In genomic region chr20:43844778-43845614, GRCh38 we compare ENCODE assay signal across 8 cellular contexts.
DNase-seq lines count a peak whose midpoint lies in the region; ATAC-seq, FAIRE-seq and TF ChIP-seq lines count a peak whose summit lies in the region.

No MANE protein-coding gene starts in this region.

- intact Hi-C loops in GM12878 (cut with micrococcal nuclease; ENCODE audit: unreplicated experiment) (loop anchor here (5.0 kb wide), 1 partner anchor 72 kb away; no protein-coding TSS in a partner anchor), lower leg skin (cut with DNase I; ENCODE audit: low total_unique reads) (no loop called here)

- RAD21 ChIA-PET in GM12878 (lab: Charles Lee; ENCODE audit: unreplicated experiment): interaction anchor here (1.0 to 7.6 kb wide), 2 partner anchors 95 to 110 kb away, joined by 3 to 98 read pairs; no protein-coding TSS in a partner anchor

- H3K9me3 ChIP-seq in GM12878 (replicated peaks; ENCODE audit: control insufficient read depth, insufficient read depth, low read length): no peaks in the 10 kb centered on the region

- TF ChIP-seq RAD21 in GM12878 (IDR thresholded peaks at IDR 0.05; ENCODE audit: insufficient read depth, low read depth, low read length): 0 out of 2 replicates have a peak, but pooled peaks have one; percentile 9

- H4K20me1 ChIP-seq in GM12878 (ENCODE audit: control insufficient read depth, insufficient read depth): no peaks in the 10 kb centered on the region

- H3K27me3 ChIP-seq in GM12878 (replicated peaks in 1 of 2; ENCODE audit: control insufficient read depth in 2 of 2, insufficient read depth in 2 of 2, low read length in 1 of 2): no peaks in the 10 kb centered on the region

- no peak overlapping the region for H2AFZ ChIP-seq in GM12878 (ENCODE audit: control insufficient read depth, low read depth, low read length)

- TF ChIP-seq CTCF in GM12878 (IDR thresholded peaks at IDR 0.05 in 2 of 3, conservative IDR thresholded peaks at IDR 0.05 in 1 of 3; ENCODE audit: control insufficient read depth in 2 of 3, extremely low read depth in 1 of 3, insufficient read depth in 1 of 3, low read depth in 3 of 3, low read length in 3 of 3) (0 out of 6 replicates have a peak, but pooled peaks of 1 of the 3 experiments have one; percentile 1), lower leg skin (IDR thresholded peaks at IDR 0.05) (no peak)

- H3K79me2 ChIP-seq in GM12878 (ENCODE audit: control insufficient read depth, insufficient read depth, low read length): no peaks in the 10 kb centered on the region

- TF ChIP-seq EP300 in GM12878 (IDR thresholded peaks at IDR 0.05; ENCODE audit: borderline replicate concordance in 1 of 2, control insufficient read depth in 1 of 2, low read depth in 2 of 2, low read length in 2 of 2): no peak

- peak; percentile 9; the same call in 2 of the 3 replicates for ATAC-seq in GM12878
- no peak for ATAC-seq in GM18519 (IDR thresholded peaks at IDR 0.05; ENCODE audit: low FRiP score, unreplicated experiment)
- no peak for ATAC-seq in HG02938 (IDR thresholded peaks at IDR 0.05; ENCODE audit: unreplicated experiment)

- no peak for TF ChIP-seq POLR2A in GM12878 (IDR thresholded peaks at IDR 0.05; ENCODE audit: low read depth, low read length)
- TF ChIP-seq POLR2A in lower leg skin (IDR thresholded peaks at IDR 0.05): no peak

- no TSS peak for BruUV-seq in GM12878 (replicated peaks; lab: Mats Ljungman, UMichigan)

- H3K9ac ChIP-seq in GM12878 (ENCODE audit: control insufficient read depth, insufficient read depth, low read length): no peak overlapping the region

- CTCF ChIA-PET in GM12878 (lab: Yijun Ruan, JAX): interaction anchor here (0.6 to 8.9 kb wide), 8 partner anchors 11 to 235 kb away, joined by 3 to 129 read pairs (median 4); no protein-coding TSS in a partner anchor

- DNase-seq in COLO668 (lab: John Stamatoyannopoulos, UW; ENCODE audit: unreplicated experiment) (peak; percentile 25), LHCN-M2 (ENCODE audit: low read depth) (peak; percentile 87), GM12878 (ENCODE audit: low read depth, low spot score) (no peak), lower leg skin (ENCODE audit: low spot score in 2 of 2) (peak; percentile 23 to 54), NCI-H187 (lab: John Stamatoyannopoulos, UW) (no peak), HuH-7 (ENCODE audit: low spot score) (no peak)

- H3K4me3 ChIP-seq in GM12878: no peak overlapping the region
- H3K4me3 ChIP-seq in lower leg skin (ENCODE audit: low read depth, poor library complexity, severe bottlenecking): no peak overlapping the region

- peaks cover 19% of the 10 kb centered on the region for H3K4me1 ChIP-seq in GM12878 (ENCODE audit: control insufficient read depth, insufficient read depth, low read length)

- no peak overlapping the region for H3K27ac ChIP-seq in GM12878 (ENCODE audit: control insufficient read depth, insufficient read depth)

- H3K36me3 ChIP-seq in GM12878 (ENCODE audit: control insufficient read depth in 2 of 2, insufficient read depth in 2 of 2, low read length in 1 of 2): no peaks in the 10 kb centered on the region

- SMC1A ChIA-PET in GM12878 (lab: Charles Lee; ENCODE audit: uncharacterized antibody, unreplicated experiment): interaction anchor here (0.8 to 9.4 kb wide), 13 partner anchors 9 to 246 kb away, joined by 3 to 54 read pairs (median 3); no protein-coding TSS in a partner anchor

- no peak for FAIRE-seq in GM12878 (lab: Jason Lieb, UNC)

- no peak overlapping the region for H3K4me2 ChIP-seq in GM12878 (ENCODE audit: control insufficient read depth, insufficient read depth)

- in situ Hi-C loops in GM12878 (cut with MboI): no loop called here

- 31% methylated on average over 6 of the region's 6 CpGs for WGBS in GM12878 (ENCODE audit: insufficient coverage, insufficient replicate concordance, low lambda C conversion rate, missing lambda C conversion rate)
- 33% methylated on average over 6 of the region's 6 CpGs for WGBS in lower leg skin, 2 donors

- POLR2A ChIA-PET in GM12878 (lab: Charles Lee): no interaction called here

TF ChIP-seq in GM12878, 131 proteins besides CTCF, POLR2A, EP300 and RAD21:
- TF ChIP-seq PAX8 (IDR thresholded peaks at IDR 0.05) (no peak), MXI1 (IDR thresholded peaks at IDR 0.05; ENCODE audit: low read depth, low read length) (no peak), POLR2AphosphoS5 (IDR thresholded peaks at IDR 0.05; ENCODE audit: low read length) (no peak), SIX5 (IDR thresholded peaks at IDR 0.05; ENCODE audit: low read depth, low read length, severe bottlenecking) (no peak), E4F1 (IDR thresholded peaks at IDR 0.05; ENCODE audit: borderline replicate concordance, partially characterized antibody) (no peak), CHD2 (IDR thresholded peaks at IDR 0.05; ENCODE audit: borderline replicate concordance, low read depth, low read length) (no peak), IKZF2 (IDR thresholded peaks at IDR 0.05) (no peak), YY1 (IDR thresholded peaks at IDR 0.05; ENCODE audit: low read depth, low read length) (no peak), TCF12 (IDR thresholded peaks at IDR 0.05; ENCODE audit: low read depth, low read length) (no peak)

Comparison
In these comparisons a context has a peak if more than half of its experiments do, and no peak if none do; other contexts are left out.
1. DNase-seq: peak in COLO668 (single experiment), LHCN-M2 (single experiment) and lower leg skin (2 of 2); none in GM12878 (single experiment), NCI-H187 (0 of 2) and HuH-7 (single experiment).